ENCODE assay signal across 8 cellular contexts in the genomic region with DNA sequence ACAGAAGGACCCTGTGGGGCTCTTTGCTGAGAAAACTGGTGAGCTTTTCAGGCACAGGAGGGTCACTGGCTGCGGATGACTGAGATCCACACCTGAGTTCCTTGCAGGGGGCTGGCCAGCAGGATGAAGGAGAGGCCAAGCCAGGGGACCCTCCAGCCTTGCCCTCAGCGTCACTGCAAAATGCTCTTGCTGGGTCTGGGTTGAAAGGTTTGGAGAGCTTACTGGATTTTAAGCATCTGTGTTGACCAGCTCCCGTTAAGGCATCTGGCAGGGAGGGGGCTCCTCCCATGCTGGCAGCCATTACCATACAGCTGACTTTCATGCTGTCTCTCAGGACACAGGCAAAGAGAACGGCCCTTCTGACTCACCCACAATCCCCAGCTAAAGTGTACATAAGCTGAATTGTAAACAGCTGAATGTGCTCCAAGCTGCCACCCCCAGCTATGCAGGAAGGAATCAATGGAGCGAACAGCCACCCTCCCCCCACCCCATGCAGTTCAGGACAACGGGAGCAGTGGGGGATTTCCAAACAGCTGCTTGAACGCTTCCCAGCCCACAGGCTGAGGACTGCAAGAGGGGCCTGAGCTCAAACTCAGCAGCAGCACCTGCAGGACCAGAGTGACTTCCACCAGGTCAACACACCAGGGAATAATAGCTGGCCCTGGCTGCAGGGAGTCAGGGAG. TPM values are rescaled to one million over a fixed set of nuclear protein-coding genes. Genes with fewer than 3 reads are reported as not detected.
DNase-seq lines count a peak whose midpoint lies in the region; ATAC-seq and TF ChIP-seq lines count a peak whose summit lies in the region.

No MANE protein-coding gene starts in this region.

- H3K4me3 Mint-ChIP-seq in Caco-2 (ENCODE audit: unreplicated experiment): peak overlapping the region; percentile 11

- H3K36me3 ChIP-seq in Caco-2 (ENCODE audit: control insufficient read depth, insufficient read depth, low read length): no peaks in the 10 kb centered on the region; the same call in 1 of the 2 replicates

- no peaks in the 10 kb centered on the region for H3K27me3 ChIP-seq in Caco-2 (replicated peaks; ENCODE audit: control insufficient read depth, insufficient read depth, low read length)

- H3K27me3 Mint-ChIP-seq in Caco-2 (ENCODE audit: insufficient read depth, unreplicated experiment): no peaks in the 10 kb centered on the region

- BruUV-seq in Caco-2 (replicated peaks; lab: Mats Ljungman, UMichigan): no TSS peak

- TF ChIP-seq CTCF in Caco-2 (IDR thresholded peaks at IDR 0.05; ENCODE audit: insufficient read depth in 1 of 2, low read depth in 1 of 2, low read length in 1 of 2, severe bottlenecking in 1 of 2, unreplicated experiment in 1 of 2) (no peak), retinal pigment epithelial cell (conservative IDR thresholded peaks at IDR 0.05; ENCODE audit: low read depth, low read length) (peak; percentile 8)

- H3K4me3 ChIP-seq in Caco-2 (ENCODE audit: low read depth, low read length): no peak overlapping the region
- H3K4me3 ChIP-seq in retinal pigment epithelial cell (ENCODE audit: low read length): peak overlapping the region; percentile 4

- POLR2A ChIA-PET in Caco-2 (lab: Charles Lee): no interaction called here

- peak; percentile 65 to 70 for DNase-seq in Caco-2
- DNase-seq in NCI-H187 (lab: John Stamatoyannopoulos, UW): peak; percentile 64 to 90
- peak in 50 of 56 donors; percentile 25 to 84 (median 57) for DNase-seq in amygdala (lab: John Stamatoyannopoulos, UW)
- DNase-seq in hepatic stellate cell (ENCODE audit: low spot score): peak; percentile 74
- DNase-seq in retinal pigment epithelial cell (ENCODE audit: low read depth): peak; percentile 98
- no peak for DNase-seq in effector CD4-positive, alpha-beta T cell
- no peak for DNase-seq in HUDEP-2 (lab: John Stamatoyannopoulos, UW; ENCODE audit: unreplicated experiment in 76 of 76)

- intact Hi-C loops in Caco-2 (cut with micrococcal nuclease; ENCODE audit: unreplicated experiment): no loop called here

- H3K9me3 ChIP-seq in Caco-2: no peaks in the 10 kb centered on the region

- no peak overlapping the region for H3K27ac Mint-ChIP-seq in Caco-2 (ENCODE audit: unreplicated experiment)

- CTCF ChIA-PET in Caco-2 (lab: Charles Lee): interaction anchor here (0.7 to 1.7 kb wide), 3 partner anchors 47 to 205 kb away, joined by 3 to 9 read pairs (median 3); no protein-coding TSS in a partner anchor

- peaks cover 21% of the 10 kb centered on the region for H3K36me3 Mint-ChIP-seq in Caco-2 (ENCODE audit: insufficient read depth, unreplicated experiment)

- no peak for ATAC-seq in HG03342 (IDR thresholded peaks at IDR 0.05; ENCODE audit: unreplicated experiment)

- peaks cover 60% of the 10 kb centered on the region for H3K4me1 ChIP-seq in Caco-2

- peaks cover 27% of the 10 kb centered on the region for H3K4me1 Mint-ChIP-seq in Caco-2 (ENCODE audit: low read depth, unreplicated experiment)

- no peaks in the 10 kb centered on the region for H3K9me3 Mint-ChIP-seq in Caco-2 (ENCODE audit: unreplicated experiment)

RNA-seq across cellular contexts. Expression of gene A3GALT2, which starts 21.3 kb away (rescaled TPM):
- not detected in 2 replicates for total RNA-seq in Caco-2 (2022)

Comparison
In these comparisons a context has a peak if more than half of its experiments do, and no peak if none do; other contexts are left out.
1. DNase-seq: peak in Caco-2 (2 of 2), NCI-H187 (2 of 2), amygdala (50 of 56), hepatic stellate cell (single experiment) and retinal pigment epithelial cell (single experiment); none in effector CD4-positive, alpha-beta T cell (single experiment) and HUDEP-2 (0 of 76).